ENCODE assay signal across 20 cellular contexts in genomic region chr17:13753151-13753550, GRCh38.
DNase-seq lines count a peak whose midpoint lies in the region; ATAC-seq, FAIRE-seq and TF ChIP-seq lines count a peak whose summit lies in the region.
"Had no signal": no experiment of that assay in that cellular context is flagged by ENCODE, and none has a peak within 500 bp of the region (broad histone marks: within the 10 kb centered on the region; RNA-seq: fewer than 3 reads in every experiment).

No MANE protein-coding gene starts in this region.

- H3K56ac ChIP-seq in H1 (replicated peaks; ENCODE audit: insufficient read length, low read depth, low read length), result no peak overlapping the region

- TF ChIP-seq RAD21 in H1 (IDR thresholded peaks at IDR 0.05 in 1 of 2, conservative IDR thresholded peaks at IDR 0.05 in 1 of 2; ENCODE audit: low read depth in 2 of 2, low read length in 2 of 2), result no peak

- no peak overlapping the region for H4K5ac ChIP-seq in H1 (ENCODE audit: insufficient read length, low read depth, low read length)

- no peak for DNase-seq in H1 (ENCODE audit: low read depth in 1 of 2, low spot score in 2 of 2)
- peak; percentile 11 for DNase-seq in iPS DF 6.9 (ENCODE audit: low read depth, low spot score)
- no peak for DNase-seq in globus pallidus (ENCODE audit: low spot score)
- DNase-seq in mucosa of descending colon, result no peak
- no peak for DNase-seq in NCI-H146 (lab: John Stamatoyannopoulos, UW)
- DNase-seq in activated naive CD4-positive, alpha-beta T cell (lab: John Stamatoyannopoulos, UW), result no peak
- DNase-seq: ACHN; BE2C; C1 segment of cervical spinal cord; CD4-positive, CD25-positive, alpha-beta regulatory T cell; CD8-positive, alpha-beta memory T cell; COR-L47; HFFc6 had no signal

- H3K9ac ChIP-seq in HUES64 (ENCODE audit: low read depth, low read length) (no peak overlapping the region), H1 (replicated peaks in 1 of 4; ENCODE audit: extremely low read depth in 1 of 4, low read depth in 3 of 4, low read length in 3 of 4) (no peak overlapping the region)

- H3K36me3 ChIP-seq in HUES64 (ENCODE audit: insufficient read depth, low read length), result no peaks in the 10 kb centered on the region
- H3K36me3 ChIP-seq in H1 (ENCODE audit: control insufficient read depth in 2 of 4, insufficient read depth in 4 of 4, low read length in 3 of 4), result no peaks in the 10 kb centered on the region
- H3K36me3 ChIP-seq in iPS DF 6.9 (ENCODE audit: control insufficient read depth, insufficient read depth, low read length), result no peaks in the 10 kb centered on the region
- no peaks in the 10 kb centered on the region for H3K36me3 ChIP-seq in mucosa of descending colon (ENCODE audit: low read depth)
- H3K36me3 ChIP-seq: BE2C had no signal

- no peak overlapping the region for H2BK120ac ChIP-seq in H1 (replicated peaks; ENCODE audit: low read depth, low read length)

- peak overlapping the region in 1 of 2 experiments; percentile 37; a peak in 1 of 4 replicates for H3K4me2 ChIP-seq in H1 (ENCODE audit: insufficient read depth in 1 of 2, low read depth in 2 of 2, low read length in 2 of 2)

- no peaks in the 10 kb centered on the region for H3K79me1 ChIP-seq in H1 (ENCODE audit: low read depth, low read length)

- no peak overlapping the region for H2BK12ac ChIP-seq in H1 (ENCODE audit: low read depth, low read length)

- no peak overlapping the region for H4K91ac ChIP-seq in H1 (replicated peaks; ENCODE audit: insufficient read length, low read length)

- H3K27ac ChIP-seq in HUES64 (ENCODE audit: low read depth, low read length) (peak overlapping the region; percentile 15; the same call in 1 of the 2 replicates), H1 (ENCODE audit: low read depth, low read length) (no peak overlapping the region), iPS DF 6.9 (ENCODE audit: low read length) (no peak overlapping the region)

- H3K4me1 ChIP-seq in HUES64 (ENCODE audit: insufficient read depth, low read length) (peaks cover 27% of the 10 kb centered on the region), H1 (replicated peaks in 1 of 4; ENCODE audit: control insufficient read depth in 3 of 4, insufficient read depth in 4 of 4, low read length in 3 of 4) (peaks cover 4 to 17% (median 7%) of the 10 kb centered on the region in 4 experiments; a peak in 5 of 7 replicates), iPS DF 6.9 (ENCODE audit: control insufficient read depth, insufficient read depth, low read length) (peaks cover 4% of the 10 kb centered on the region; the same call in 1 of the 2 replicates), mucosa of descending colon (ENCODE audit: low read depth) (no peaks in the 10 kb centered on the region)
- H3K4me1 ChIP-seq: BE2C had no signal

- ATAC-seq in mucosa of descending colon, result no peak
- ATAC-seq: HCT116 had no signal

- intact Hi-C loops in mucosa of descending colon (cut with DNase I, micrococcal nuclease), result no loop called here

- no peak overlapping the region for H4K8ac ChIP-seq in H1 (ENCODE audit: extremely low read depth, insufficient read depth, low read length)

- POLR2A ChIA-PET in H1 (lab: Charles Lee; ENCODE audit: partially characterized antibody), result no interaction called here

- no peaks in the 10 kb centered on the region for H4K20me1 ChIP-seq in H1 (replicated peaks in 1 of 2; ENCODE audit: control insufficient read depth in 1 of 2, insufficient read depth in 2 of 2, low read length in 2 of 2)

- 16% methylated on average over 3 of the region's 3 CpGs for WGBS in HUES64
- 39% methylated on average over 3 of the region's 3 CpGs; no CpG with 5 or more reads in 1 of the 2 experiments for WGBS in H1 (ENCODE audit: extremely low coverage in 1 of 2, insufficient coverage in 1 of 2, insufficient read length in 1 of 2, insufficient replicate concordance in 2 of 2, low coverage in 1 of 2, low lambda C conversion rate in 2 of 2, missing lambda C conversion rate in 1 of 2), 2 experiments
- WGBS in iPS DF 6.9 (ENCODE audit: insufficient coverage, insufficient read length), result no CpG with 5 or more reads among the region's 3 CpGs

- H3K9me3 ChIP-seq in HUES64 (ENCODE audit: insufficient read depth, low read depth, low read length) (no peaks in the 10 kb centered on the region), H1 (ENCODE audit: insufficient read depth in 2 of 2, low read depth in 1 of 2, low read length in 1 of 2) (peaks cover 0 to 5% of the 10 kb centered on the region in 2 experiments; a peak in 2 of 4 replicates), iPS DF 6.9 (ENCODE audit: control insufficient read depth, insufficient read depth, low read length) (no peaks in the 10 kb centered on the region), mucosa of descending colon (no peaks in the 10 kb centered on the region)
- H3K9me3 ChIP-seq: BE2C had no signal

- H2AK5ac ChIP-seq in H1 (ENCODE audit: low read depth, low read length), result no peak overlapping the region

- TF ChIP-seq POLR2A in H1 (IDR thresholded peaks at IDR 0.05; ENCODE audit: control extremely low read depth in 1 of 2, low read depth in 2 of 2, low read length in 2 of 2), result no peak

- H2AFZ ChIP-seq in H1 (ENCODE audit: low read length), result no peak overlapping the region

- CTCF ChIA-PET in H1 (lab: Charles Lee; ENCODE audit: partially characterized antibody), result interaction anchor here (0.6 to 0.8 kb wide), 3 partner anchors 28 to 747 kb away, joined by 3 read pairs; no protein-coding TSS in a partner anchor

- H3K23ac ChIP-seq in H1 (ENCODE audit: insufficient read length), result no peak overlapping the region

- H3K79me2 ChIP-seq in H1 (ENCODE audit: control insufficient read depth in 1 of 2, insufficient read depth in 2 of 2, low read length in 2 of 2), result no peaks in the 10 kb centered on the region

- no peak overlapping the region; the same call in 1 of the 2 replicates for H2BK5ac ChIP-seq in H1 (ENCODE audit: low read depth, low read length)

- no peak overlapping the region for H2BK15ac ChIP-seq in H1 (ENCODE audit: low read length)

- H3K18ac ChIP-seq in H1 (ENCODE audit: extremely low read depth, low read length), result no peak overlapping the region

- no peak overlapping the region for H3K4ac ChIP-seq in H1 (replicated peaks; ENCODE audit: insufficient read length, low read depth, low read length)

- no peak for TF ChIP-seq CTCF in H1 (IDR thresholded peaks at IDR 0.05; ENCODE audit: control extremely low read depth in 1 of 3, insufficient read depth in 1 of 3, low read depth in 1 of 3, low read length in 3 of 3)
- no peak for TF ChIP-seq CTCF in mucosa of descending colon (IDR thresholded peaks at IDR 0.05)

- H3K27me3 ChIP-seq in HUES64 (ENCODE audit: insufficient read depth, low read length), result no peaks in the 10 kb centered on the region
- H3K27me3 ChIP-seq in H1 (replicated peaks in 1 of 4; ENCODE audit: control insufficient read depth in 3 of 4, extremely low read depth in 1 of 4, insufficient read depth in 3 of 4, low read length in 3 of 4), result no peaks in the 10 kb centered on the region
- no peaks in the 10 kb centered on the region for H3K27me3 ChIP-seq in iPS DF 6.9 (ENCODE audit: control insufficient read depth, insufficient read depth, low read length)
- H3K27me3 ChIP-seq: BE2C had no signal

- H2BK20ac ChIP-seq in H1 (ENCODE audit: low read length), result no peak overlapping the region

- H3K4me3 ChIP-seq in HUES64 (ENCODE audit: low read length), result no peak overlapping the region
- no peak overlapping the region for H3K4me3 ChIP-seq in H1 (ENCODE audit: extremely low read depth in 1 of 4, insufficient read depth in 2 of 4, low read depth in 3 of 4, low read length in 4 of 4)
- no peak overlapping the region for H3K4me3 ChIP-seq in iPS DF 6.9 (ENCODE audit: low read length)
- no peak overlapping the region for H3K4me3 ChIP-seq in mucosa of descending colon

- TF ChIP-seq EP300 in H1 (IDR thresholded peaks at IDR 0.05; ENCODE audit: borderline replicate concordance in 1 of 2, low read depth in 2 of 2, low read length in 2 of 2), result no peak

- no peak overlapping the region for H3K14ac ChIP-seq in H1 (ENCODE audit: insufficient read length)

- H3K23me2 ChIP-seq in H1 (ENCODE audit: low read depth, low read length), result no peaks in the 10 kb centered on the region

- peak; percentile 28 for FAIRE-seq in H1 (lab: Jason Lieb, UNC)
- FAIRE-seq: A204.1, G401.6, GM12891, GM19239, H54 had no signal

TF ChIP-seq in H1, 55 proteins besides CTCF, POLR2A, EP300 and RAD21:
- TF ChIP-seq NANOG (IDR thresholded peaks at IDR 0.05; ENCODE audit: insufficient read depth, low read depth, low read length, poor library complexity, severe bottlenecking), result peak; percentile 56
- TF ChIP-seq E2F6 (IDR thresholded peaks at IDR 0.05), result no peak
